In the genomic region with DNA sequence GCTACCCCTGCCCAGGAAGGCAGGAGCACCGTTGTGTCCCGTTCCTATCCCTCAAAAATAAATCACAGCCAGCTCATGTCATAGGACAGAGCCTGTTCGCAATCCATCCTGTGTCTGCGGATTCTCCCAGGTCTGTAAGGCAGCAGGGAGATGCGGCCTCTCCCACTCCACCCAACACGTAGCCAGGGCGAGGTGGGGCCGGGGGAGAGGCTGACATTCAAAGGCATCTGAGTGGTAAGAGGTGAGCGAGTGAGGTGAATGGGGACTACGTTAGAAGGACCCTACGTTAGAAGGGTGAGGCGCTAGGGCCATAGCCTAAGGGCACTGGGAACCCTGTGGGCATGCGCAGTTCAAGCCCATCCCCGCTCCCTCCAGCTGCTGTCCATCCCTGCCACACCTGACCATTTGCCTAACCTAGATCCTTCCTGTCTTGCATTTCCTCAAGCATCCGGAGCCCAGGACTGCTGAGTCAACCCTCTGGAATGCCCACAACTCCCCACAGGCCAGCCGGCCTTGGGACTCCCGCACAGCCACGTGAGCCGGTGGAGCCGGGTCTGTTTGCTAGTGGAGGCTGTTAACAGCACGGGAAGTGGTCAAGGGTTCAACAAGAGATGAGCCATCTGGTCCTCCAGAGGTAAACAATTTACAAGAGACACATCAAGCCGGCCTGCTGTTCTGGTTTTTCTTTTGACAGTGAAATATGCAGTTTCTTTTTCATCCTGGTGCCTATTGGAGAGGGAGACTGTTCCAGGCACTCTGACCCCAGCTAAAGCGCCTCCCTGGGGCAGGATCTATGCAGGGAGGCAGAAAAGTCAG, we compare ENCODE assay signal across 1 cellular context.
TF ChIP-seq lines count a peak whose summit lies in the region.

No MANE protein-coding gene starts in this region.

TF ChIP-seq in HepG2, 621 proteins besides CTCF, POLR2A, EP300 and RAD21 (continued from another document and continues in another):
- TF ChIP-seq ZBTB26 (CRISPR knock-in tag; IDR thresholded peaks at IDR 0.05; ENCODE audit: borderline replicate concordance) (peak; percentile 97), ATF7 (IDR thresholded peaks at IDR 0.05) (no peak), ATF7 (CRISPR knock-in tag; IDR thresholded peaks at IDR 0.05) (peak; percentile 95), ZNF687 (CRISPR knock-in tag; IDR thresholded peaks at IDR 0.05) (peak; percentile 99), KLF13 (CRISPR knock-in tag; IDR thresholded peaks at IDR 0.05) (0 out of 2 replicates have a peak, but pooled peaks have one; percentile 61), ZNF501 (CRISPR knock-in tag; IDR thresholded peaks at IDR 0.05) (peak; percentile 98), ZNF3 (CRISPR knock-in tag; IDR thresholded peaks at IDR 0.05) (peak; percentile 91; the same call in 1 of the 2 replicates), ZNF792 (CRISPR knock-in tag; IDR thresholded peaks at IDR 0.05) (peak; percentile 98), RFXAP (CRISPR knock-in tag; IDR thresholded peaks at IDR 0.05; ENCODE audit: borderline replicate concordance) (peak; percentile 85; the same call in 1 of the 2 replicates), EHMT2 (IDR thresholded peaks at IDR 0.05; ENCODE audit: borderline replicate concordance, low read depth, low read length) (peak; percentile 85; the same call in 1 of the 2 replicates), GABPB1 (CRISPR knock-in tag; IDR thresholded peaks at IDR 0.05) (peak; percentile 86), ATF4 (CRISPR knock-in tag; IDR thresholded peaks at IDR 0.05) (peak in 1 of 2 experiments; percentile 60; a peak in 1 of 4 replicates), ZNF619 (CRISPR knock-in tag; IDR thresholded peaks at IDR 0.05) (peak; percentile 65; the same call in 1 of the 2 replicates), ZNF552 (CRISPR knock-in tag; IDR thresholded peaks at IDR 0.05; ENCODE audit: borderline replicate concordance) (0 out of 2 replicates have a peak, but pooled peaks have one; percentile 69), CENPBD1 (CRISPR knock-in tag; IDR thresholded peaks at IDR 0.05; ENCODE audit: borderline replicate concordance, low read depth) (no peak), NAIF1 (CRISPR knock-in tag; IDR thresholded peaks at IDR 0.05; ENCODE audit: borderline replicate concordance) (no peak), TBP (CRISPR knock-in tag; IDR thresholded peaks at IDR 0.05) (no peak), SMARCE1 (IDR thresholded peaks at IDR 0.05; ENCODE audit: borderline replicate concordance) (0 out of 2 replicates have a peak, but pooled peaks have one; percentile 56), ZSCAN5A (CRISPR knock-in tag; IDR thresholded peaks at IDR 0.05; ENCODE audit: borderline replicate concordance) (no peak), ZBTB46 (CRISPR knock-in tag; IDR thresholded peaks at IDR 0.05; ENCODE audit: borderline replicate concordance) (no peak), NR2C2 (CRISPR knock-in tag; IDR thresholded peaks at IDR 0.05; ENCODE audit: borderline replicate concordance) (peak; percentile 79), ZSCAN25 (CRISPR knock-in tag; IDR thresholded peaks at IDR 0.05) (peak; percentile 76; the same call in 1 of the 2 replicates), ARHGAP35 (CRISPR knock-in tag; IDR thresholded peaks at IDR 0.05; ENCODE audit: borderline replicate concordance) (peak; percentile 85; the same call in 1 of the 2 replicates), WIZ (CRISPR knock-in tag; IDR thresholded peaks at IDR 0.05) (no peak), ZNF468 (CRISPR knock-in tag; IDR thresholded peaks at IDR 0.05) (0 out of 2 replicates have a peak, but pooled peaks have one; percentile 82), MYNN (CRISPR knock-in tag; IDR thresholded peaks at IDR 0.05; ENCODE audit: low read depth) (no peak), SSRP1 (CRISPR knock-in tag; IDR thresholded peaks at IDR 0.05) (peak; percentile 85; the same call in 1 of the 2 replicates), SCMH1 (CRISPR knock-in tag; IDR thresholded peaks at IDR 0.05; ENCODE audit: borderline replicate concordance) (no peak), FOXK1 (CRISPR knock-in tag; IDR thresholded peaks at IDR 0.05; ENCODE audit: borderline replicate concordance, low read depth) (peak; percentile 89), SNAI1 (CRISPR knock-in tag; IDR thresholded peaks at IDR 0.05; ENCODE audit: borderline replicate concordance) (peak; percentile 50; the same call in 1 of the 2 replicates)
- TF ChIP-seq, protein P1, sequence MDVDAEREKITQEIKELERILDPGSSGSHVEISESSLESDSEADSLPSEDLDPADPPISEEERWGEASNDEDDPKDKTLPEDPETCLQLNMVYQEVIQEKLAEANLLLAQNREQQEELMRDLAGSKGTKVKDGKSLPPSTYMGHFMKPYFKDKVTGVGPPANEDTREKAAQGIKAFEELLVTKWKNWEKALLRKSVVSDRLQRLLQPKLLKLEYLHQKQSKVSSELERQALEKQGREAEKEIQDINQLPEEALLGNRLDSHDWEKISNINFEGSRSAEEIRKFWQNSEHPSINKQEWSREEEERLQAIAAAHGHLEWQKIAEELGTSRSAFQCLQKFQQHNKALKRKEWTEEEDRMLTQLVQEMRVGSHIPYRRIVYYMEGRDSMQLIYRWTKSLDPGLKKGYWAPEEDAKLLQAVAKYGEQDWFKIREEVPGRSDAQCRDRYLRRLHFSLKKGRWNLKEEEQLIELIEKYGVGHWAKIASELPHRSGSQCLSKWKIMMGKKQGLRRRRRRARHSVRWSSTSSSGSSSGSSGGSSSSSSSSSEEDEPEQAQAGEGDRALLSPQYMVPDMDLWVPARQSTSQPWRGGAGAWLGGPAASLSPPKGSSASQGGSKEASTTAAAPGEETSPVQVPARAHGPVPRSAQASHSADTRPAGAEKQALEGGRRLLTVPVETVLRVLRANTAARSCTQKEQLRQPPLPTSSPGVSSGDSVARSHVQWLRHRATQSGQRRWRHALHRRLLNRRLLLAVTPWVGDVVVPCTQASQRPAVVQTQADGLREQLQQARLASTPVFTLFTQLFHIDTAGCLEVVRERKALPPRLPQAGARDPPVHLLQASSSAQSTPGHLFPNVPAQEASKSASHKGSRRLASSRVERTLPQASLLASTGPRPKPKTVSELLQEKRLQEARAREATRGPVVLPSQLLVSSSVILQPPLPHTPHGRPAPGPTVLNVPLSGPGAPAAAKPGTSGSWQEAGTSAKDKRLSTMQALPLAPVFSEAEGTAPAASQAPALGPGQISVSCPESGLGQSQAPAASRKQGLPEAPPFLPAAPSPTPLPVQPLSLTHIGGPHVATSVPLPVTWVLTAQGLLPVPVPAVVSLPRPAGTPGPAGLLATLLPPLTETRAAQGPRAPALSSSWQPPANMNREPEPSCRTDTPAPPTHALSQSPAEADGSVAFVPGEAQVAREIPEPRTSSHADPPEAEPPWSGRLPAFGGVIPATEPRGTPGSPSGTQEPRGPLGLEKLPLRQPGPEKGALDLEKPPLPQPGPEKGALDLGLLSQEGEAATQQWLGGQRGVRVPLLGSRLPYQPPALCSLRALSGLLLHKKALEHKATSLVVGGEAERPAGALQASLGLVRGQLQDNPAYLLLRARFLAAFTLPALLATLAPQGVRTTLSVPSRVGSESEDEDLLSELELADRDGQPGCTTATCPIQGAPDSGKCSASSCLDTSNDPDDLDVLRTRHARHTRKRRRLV (CRISPR knock-in tag; IDR thresholded peaks at IDR 0.05), result 0 out of 2 replicates have a peak, but pooled peaks have one; percentile 24
- TF ChIP-seq, protein P2, sequence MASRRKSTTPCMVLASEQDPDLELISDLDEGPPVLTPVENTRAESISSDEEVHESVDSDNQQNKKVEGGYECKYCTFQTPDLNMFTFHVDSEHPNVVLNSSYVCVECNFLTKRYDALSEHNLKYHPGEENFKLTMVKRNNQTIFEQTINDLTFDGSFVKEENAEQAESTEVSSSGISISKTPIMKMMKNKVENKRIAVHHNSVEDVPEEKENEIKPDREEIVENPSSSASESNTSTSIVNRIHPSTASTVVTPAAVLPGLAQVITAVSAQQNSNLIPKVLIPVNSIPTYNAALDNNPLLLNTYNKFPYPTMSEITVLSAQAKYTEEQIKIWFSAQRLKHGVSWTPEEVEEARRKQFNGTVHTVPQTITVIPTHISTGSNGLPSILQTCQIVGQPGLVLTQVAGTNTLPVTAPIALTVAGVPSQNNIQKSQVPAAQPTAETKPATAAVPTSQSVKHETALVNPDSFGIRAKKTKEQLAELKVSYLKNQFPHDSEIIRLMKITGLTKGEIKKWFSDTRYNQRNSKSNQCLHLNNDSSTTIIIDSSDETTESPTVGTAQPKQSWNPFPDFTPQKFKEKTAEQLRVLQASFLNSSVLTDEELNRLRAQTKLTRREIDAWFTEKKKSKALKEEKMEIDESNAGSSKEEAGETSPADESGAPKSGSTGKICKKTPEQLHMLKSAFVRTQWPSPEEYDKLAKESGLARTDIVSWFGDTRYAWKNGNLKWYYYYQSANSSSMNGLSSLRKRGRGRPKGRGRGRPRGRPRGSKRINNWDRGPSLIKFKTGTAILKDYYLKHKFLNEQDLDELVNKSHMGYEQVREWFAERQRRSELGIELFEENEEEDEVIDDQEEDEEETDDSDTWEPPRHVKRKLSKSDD (CRISPR knock-in tag; IDR thresholded peaks at IDR 0.05; ENCODE audit: low read depth), result no peak
- TF ChIP-seq, protein P3, sequence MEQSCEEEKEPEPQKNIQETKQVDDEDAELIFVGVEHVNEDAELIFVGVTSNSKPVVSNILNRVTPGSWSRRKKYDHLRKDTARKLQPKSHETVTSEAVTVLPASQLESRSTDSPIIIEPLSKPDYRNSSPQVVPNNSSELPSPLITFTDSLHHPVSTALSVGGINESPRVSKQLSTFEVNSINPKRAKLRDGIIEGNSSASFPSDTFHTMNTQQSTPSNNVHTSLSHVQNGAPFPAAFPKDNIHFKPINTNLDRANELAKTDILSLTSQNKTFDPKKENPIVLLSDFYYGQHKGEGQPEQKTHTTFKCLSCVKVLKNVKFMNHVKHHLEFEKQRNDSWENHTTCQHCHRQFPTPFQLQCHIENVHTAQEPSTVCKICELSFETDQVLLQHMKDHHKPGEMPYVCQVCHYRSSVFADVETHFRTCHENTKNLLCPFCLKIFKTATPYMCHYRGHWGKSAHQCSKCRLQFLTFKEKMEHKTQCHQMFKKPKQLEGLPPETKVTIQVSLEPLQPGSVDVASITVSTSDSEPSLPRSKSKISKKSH (CRISPR knock-in tag; IDR thresholded peaks at IDR 0.05; ENCODE audit: borderline replicate concordance), result peak; percentile 82; the same call in 1 of the 2 replicates
